9 cellular contexts compared by ENCODE assay signal in genomic region chr4:1767770-1768366, GRCh38. TPM values are rescaled to one million over a fixed set of nuclear protein-coding genes. Genes with fewer than 3 reads are reported as not detected.
DNase-seq lines count a peak whose midpoint lies in the region; ATAC-seq and TF ChIP-seq lines count a peak whose summit lies in the region.
"Had no signal": no experiment of that assay in that cellular context is flagged by ENCODE, and none has a peak within 500 bp of the region (broad histone marks: within the 10 kb centered on the region; RNA-seq: fewer than 3 reads in every experiment).

No MANE protein-coding gene starts in this region.

- intact Hi-C loops in activated T-helper 2 cell treated with anti-CD3 and anti-CD28 coated beads, Interferon-gamma antibody, Interleukin-2, Interleukin-4, amounts not matched to agents 10 μg/mL and 5 μg/mL and 100 μg/mL, durations not matched to agents 14 hours and 24 hours and 36 hours (cut with micrococcal nuclease) = no loop called here

- peak; percentile 38 for DNase-seq in NCI-H146 (lab: John Stamatoyannopoulos, UW)
- no peak for DNase-seq in NCI-H146 treated with DMSO at 0.1 percent for 48 hours (lab: John Stamatoyannopoulos, UW; ENCODE audit: unreplicated experiment)
- DNase-seq in HL-60 (ENCODE audit: low read depth in 1 of 2, low spot score in 1 of 2) = peak in 1 of 2 experiments; percentile 30
- DNase-seq in activated T-helper 2 cell treated with anti-CD3 and anti-CD28 coated beads, Interferon-gamma antibody, Interleukin-2, Interleukin-4, amounts not matched to agents 10 μg/mL and 5 μg/mL and 100 μg/mL, durations not matched to agents 14 hours and 24 hours and 36 hours (ENCODE audit: low spot score) = peak; percentile 25
- DNase-seq in iPS DF 6.9 (ENCODE audit: low read depth, low spot score) = no peak
- DNase-seq in stimulated activated naive CD8-positive, alpha-beta T cell treated with anti-CD3 and anti-CD28 coated beads, Interleukin-15, amount 100 ng/mL, for 72 hours = no peak
- no peak for DNase-seq in H4 (ENCODE audit: low spot score)

- WGBS in iPS DF 6.9 (ENCODE audit: insufficient coverage, insufficient read length) = no CpG with 5 or more reads among the region's 32 CpGs

- H3K27me3 Mint-ChIP-seq in activated T-helper 2 cell treated with anti-CD3 and anti-CD28 coated beads, Interferon-gamma antibody, Interleukin-2, Interleukin-4, amounts not matched to agents 10 μg/mL and 5 μg/mL and 100 μg/mL, durations not matched to agents 14 hours and 24 hours and 36 hours (ENCODE audit: low read depth) = peaks cover 25% of the 10 kb centered on the region
- H3K27me3 Mint-ChIP-seq in stimulated activated naive CD8-positive, alpha-beta T cell treated with anti-CD3 and anti-CD28 coated beads, Interleukin-15, amount 100 ng/mL, for 72 hours = peaks cover 59% of the 10 kb centered on the region

- H3K4me3 ChIP-seq in HL-60 (replicated peaks; ENCODE audit: insufficient read depth, low read length) (0 out of 2 replicates have a peak overlapping the region, but pooled peaks have one; percentile 6), iPS DF 6.9 (ENCODE audit: low read length) (peak overlapping the region; percentile 29; the same call in 1 of the 2 replicates)

- no peaks in the 10 kb centered on the region for H3K36me3 Mint-ChIP-seq in activated T-helper 2 cell treated with anti-CD3 and anti-CD28 coated beads, Interferon-gamma antibody, Interleukin-2, Interleukin-4, amounts not matched to agents 10 μg/mL and 5 μg/mL and 100 μg/mL, durations not matched to agents 14 hours and 24 hours and 36 hours (ENCODE audit: low read depth)

- peak; percentile 25 for TF ChIP-seq CTCF in HL-60 (IDR thresholded peaks at IDR 0.05; ENCODE audit: insufficient read depth, low read length)

- H3K4me3 Mint-ChIP-seq in activated T-helper 2 cell treated with anti-CD3 and anti-CD28 coated beads, Interferon-gamma antibody, Interleukin-2, Interleukin-4, amounts not matched to agents 10 μg/mL and 5 μg/mL and 100 μg/mL, durations not matched to agents 14 hours and 24 hours and 36 hours (ENCODE audit: low read depth) = peak overlapping the region; percentile 54
- H3K4me3 Mint-ChIP-seq in stimulated activated naive CD8-positive, alpha-beta T cell treated with anti-CD3 and anti-CD28 coated beads, Interleukin-15, amount 100 ng/mL, for 72 hours = peak overlapping the region; percentile 60 to 74

- no peak overlapping the region for H3K27ac ChIP-seq in HL-60 (replicated peaks)
- no peak overlapping the region for H3K27ac ChIP-seq in iPS DF 6.9 (ENCODE audit: low read length)
- H3K27ac ChIP-seq: C4-2B had no signal

- no peaks in the 10 kb centered on the region for H3K36me3 ChIP-seq in iPS DF 6.9 (ENCODE audit: control insufficient read depth, insufficient read depth, low read length)

- no peaks in the 10 kb centered on the region for H3K9me3 ChIP-seq in iPS DF 6.9 (ENCODE audit: control insufficient read depth, insufficient read depth, low read length)

- no peak overlapping the region for H3K27ac Mint-ChIP-seq in activated T-helper 2 cell treated with anti-CD3 and anti-CD28 coated beads, Interferon-gamma antibody, Interleukin-2, Interleukin-4, amounts not matched to agents 10 μg/mL and 5 μg/mL and 100 μg/mL, durations not matched to agents 14 hours and 24 hours and 36 hours
- no peak overlapping the region for H3K27ac Mint-ChIP-seq in stimulated activated naive CD8-positive, alpha-beta T cell treated with anti-CD3 and anti-CD28 coated beads, Interleukin-15, amount 100 ng/mL, for 72 hours

- H3K4me1 ChIP-seq in iPS DF 6.9 (ENCODE audit: control insufficient read depth, insufficient read depth, low read length) = peaks cover 19% of the 10 kb centered on the region

- H3K9me3 Mint-ChIP-seq in activated T-helper 2 cell treated with anti-CD3 and anti-CD28 coated beads, Interferon-gamma antibody, Interleukin-2, Interleukin-4, amounts not matched to agents 10 μg/mL and 5 μg/mL and 100 μg/mL, durations not matched to agents 14 hours and 24 hours and 36 hours = no peaks in the 10 kb centered on the region
- H3K9me3 Mint-ChIP-seq in stimulated activated naive CD8-positive, alpha-beta T cell treated with anti-CD3 and anti-CD28 coated beads, Interleukin-15, amount 100 ng/mL, for 72 hours = no peaks in the 10 kb centered on the region

- peaks cover 23% of the 10 kb centered on the region for H3K27me3 ChIP-seq in HL-60 (ENCODE audit: insufficient read depth, poor library complexity, severe bottlenecking)
- H3K27me3 ChIP-seq in iPS DF 6.9 (ENCODE audit: control insufficient read depth, insufficient read depth, low read length) = no peaks in the 10 kb centered on the region

- ATAC-seq in stimulated activated naive CD8-positive, alpha-beta T cell treated with anti-CD3 and anti-CD28 coated beads, Interleukin-15, amount 100 ng/mL, for 72 hours = peak; percentile 17
- no peak for ATAC-seq in GM18867 (IDR thresholded peaks at IDR 0.05; ENCODE audit: unreplicated experiment)

- no peaks in the 10 kb centered on the region for H3K4me1 Mint-ChIP-seq in activated T-helper 2 cell treated with anti-CD3 and anti-CD28 coated beads, Interferon-gamma antibody, Interleukin-2, Interleukin-4, amounts not matched to agents 10 μg/mL and 5 μg/mL and 100 μg/mL, durations not matched to agents 14 hours and 24 hours and 36 hours (ENCODE audit: low read depth)
- H3K4me1 Mint-ChIP-seq in stimulated activated naive CD8-positive, alpha-beta T cell treated with anti-CD3 and anti-CD28 coated beads, Interleukin-15, amount 100 ng/mL, for 72 hours = peaks cover 22% of the 10 kb centered on the region

RNA-seq across cellular contexts. Expression of gene FGFR3, which starts 25.2 kb away (rescaled TPM):
- total RNA-seq in activated T-helper 2 cell treated with anti-CD3 and anti-CD28 coated beads, Interferon-gamma antibody, Interleukin-2, Interleukin-4, amounts not matched to agents 10 μg/mL and 5 μg/mL and 100 μg/mL, durations not matched to agents 14 hours and 24 hours and 36 hours = 0.67 and 0.80 TPM in 2 replicates
- 1.7 and 2.1 TPM in 2 replicates for total RNA-seq in H4 (2014; rRNA removed; shearing (Covaris generic))

RNA-seq across cellular contexts. Expression of gene TACC3, which starts 46.5 kb away (rescaled TPM):
- total RNA-seq in activated T-helper 2 cell treated with anti-CD3 and anti-CD28 coated beads, Interferon-gamma antibody, Interleukin-2, Interleukin-4, amounts not matched to agents 10 μg/mL and 5 μg/mL and 100 μg/mL, durations not matched to agents 14 hours and 24 hours and 36 hours = 137 and 141 TPM in 2 replicates
- 22.3 and 22.6 TPM in 2 replicates for total RNA-seq in H4 (2014; rRNA removed; shearing (Covaris generic))

RNA-seq across cellular contexts. Expression of gene TMEM129, which starts 46.7 kb away (rescaled TPM):
- 23.5 and 27.1 TPM in 2 replicates for total RNA-seq in activated T-helper 2 cell treated with anti-CD3 and anti-CD28 coated beads, Interferon-gamma antibody, Interleukin-2, Interleukin-4, amounts not matched to agents 10 μg/mL and 5 μg/mL and 100 μg/mL, durations not matched to agents 14 hours and 24 hours and 36 hours
- total RNA-seq in H4 (2014; rRNA removed; shearing (Covaris generic)) = 18.4 and 30.7 TPM in 2 replicates

RNA-seq across cellular contexts. Expression of gene SLBP, which starts 55.7 kb away (rescaled TPM):
- total RNA-seq in activated T-helper 2 cell treated with anti-CD3 and anti-CD28 coated beads, Interferon-gamma antibody, Interleukin-2, Interleukin-4, amounts not matched to agents 10 μg/mL and 5 μg/mL and 100 μg/mL, durations not matched to agents 14 hours and 24 hours and 36 hours = 125 and 127 TPM in 2 replicates
- 165 and 185 TPM in 2 replicates for total RNA-seq in H4 (2014; rRNA removed; shearing (Covaris generic))

Comparison
In these comparisons a context has a peak if more than half of its experiments do, and no peak if none do; other contexts are left out.
1. DNase-seq: peak in NCI-H146 (single experiment) and activated T-helper 2 cell treated with anti-CD3 and anti-CD28 coated beads, Interferon-gamma antibody, Interleukin-2, Interleukin-4, amounts not matched to agents 10 μg/mL and 5 μg/mL and 100 μg/mL, durations not matched to agents 14 hours and 24 hours and 36 hours (single experiment); none in NCI-H146 treated with DMSO at 0.1 percent for 48 hours (single experiment), iPS DF 6.9 (single experiment), stimulated activated naive CD8-positive, alpha-beta T cell treated with anti-CD3 and anti-CD28 coated beads, Interleukin-15, amount 100 ng/mL, for 72 hours (0 of 2) and H4 (single experiment).